ENCODE assay signal across 8 cellular contexts in genomic region chr4:103996637-103997036, GRCh38.
A peak's percentile ranks its signal among the peaks of the same experiment; 100 is the strongest.
DNase-seq lines count a peak whose midpoint lies in the region; ATAC-seq, FAIRE-seq and TF ChIP-seq lines count a peak whose summit lies in the region.

No MANE protein-coding gene starts in this region.

- no peak overlapping the region for H3K4ac ChIP-seq in mesendoderm (ENCODE audit: low read depth, low read length)

- H3K36me3 ChIP-seq in mesendoderm (ENCODE audit: control insufficient read depth, insufficient read depth, low read length): no peaks in the 10 kb centered on the region

- peaks cover 25% of the 10 kb centered on the region for H3K4me1 Mint-ChIP-seq in brain

- H4K8ac ChIP-seq in mesendoderm (ENCODE audit: low read depth, low read length): no peak overlapping the region

- no peak overlapping the region for H3K4me2 ChIP-seq in mesendoderm (ENCODE audit: low read length)

- no peak overlapping the region for H2BK5ac ChIP-seq in mesendoderm (ENCODE audit: low read length)

- no peak overlapping the region for H2BK15ac ChIP-seq in mesendoderm (replicated peaks; ENCODE audit: low read depth)

- in situ Hi-C loops in Caki2 (cut with HindIII; ENCODE audit: low pct_unique_long_range_greater_than_20kb, low sequenced_read_pairs): no loop called here

- H3K23ac ChIP-seq in mesendoderm (ENCODE audit: low read length): no peak overlapping the region

- no peak overlapping the region for H3K9ac ChIP-seq in mesendoderm (ENCODE audit: low read length)

- H3K4me1 ChIP-seq in mesendoderm (ENCODE audit: control insufficient read depth, low read depth, low read length): no peaks in the 10 kb centered on the region

- H3K4me3 ChIP-seq in mesendoderm (ENCODE audit: low read length): no peak overlapping the region

- H3K27ac Mint-ChIP-seq in brain: peak overlapping the region in 4 of 5 experiments; percentile 82 to 92 (median 85)

- no peak overlapping the region for H3K18ac ChIP-seq in mesendoderm (ENCODE audit: low read length)

- ATAC-seq in HG03280 (IDR thresholded peaks at IDR 0.05; ENCODE audit: unreplicated experiment): no peak
- ATAC-seq in omental fat pad (ENCODE audit: low FRiP score): no peak

- peaks cover under 1% of the 10 kb centered on the region for H3K36me3 Mint-ChIP-seq in brain

- H3K56ac ChIP-seq in mesendoderm (ENCODE audit: low read length): peak overlapping the region; percentile 70

- peak overlapping the region; percentile 17 to 67 (median 43) for H3K4me3 Mint-ChIP-seq in brain

- H3K27me3 Mint-ChIP-seq in brain: peaks cover 4% of the 10 kb centered on the region

- DNase-seq in Caki2 (ENCODE audit: low read depth): peak; percentile 76
- DNase-seq in Kasumi-1 (lab: John Stamatoyannopoulos, UW): peak; percentile 7 to 8
- peak; percentile 98 for DNase-seq in mesendoderm
- no peak for DNase-seq in D721Med (ENCODE audit: insufficient read length, low spot score)
- no peak for DNase-seq in omental fat pad (ENCODE audit: low spot score)
- no peak for DNase-seq in activated CD4-positive, CD25-positive, alpha-beta regulatory T cell treated with anti-CD3 and anti-CD28 coated beads, Interleukin-2, amount 50 U/mL, for 72 hours

- H4K5ac ChIP-seq in mesendoderm (ENCODE audit: low read length): no peak overlapping the region

- peaks cover 7 to 12% (median 10%) of the 10 kb centered on the region in 5 experiments for H3K9me3 Mint-ChIP-seq in brain

- H3K27me3 ChIP-seq in mesendoderm (ENCODE audit: insufficient read depth, low read length, poor library complexity): no peaks in the 10 kb centered on the region

- no peak overlapping the region for H2BK120ac ChIP-seq in mesendoderm (ENCODE audit: low read depth, low read length)

- H3K79me1 ChIP-seq in mesendoderm (ENCODE audit: low read length): no peaks in the 10 kb centered on the region

- H3K79me2 ChIP-seq in mesendoderm (ENCODE audit: control insufficient read depth, insufficient read depth, low read length): no peaks in the 10 kb centered on the region

- H2AK5ac ChIP-seq in mesendoderm (ENCODE audit: low read length): no peak overlapping the region

- no peak for FAIRE-seq in D721Med (lab: Jason Lieb, UNC)

- no peak for TF ChIP-seq CTCF in brain (conservative IDR thresholded peaks at IDR 0.05)
- no peak for TF ChIP-seq CTCF in D721Med (IDR thresholded peaks at IDR 0.05; ENCODE audit: insufficient read depth, missing control alignments)
- no peak for TF ChIP-seq CTCF in omental fat pad (IDR thresholded peaks at IDR 0.05)

- H3K27ac ChIP-seq in mesendoderm (ENCODE audit: low read depth, low read length): no peak overlapping the region

- WGBS in mesendoderm (ENCODE audit: extremely low coverage, insufficient coverage, low lambda C conversion rate): no CpG with 5 or more reads among the region's 2 CpGs

Comparison
In these comparisons a context has a peak if more than half of its experiments do, and no peak if none do; other contexts are left out.
1. DNase-seq: peak in Caki2 (single experiment), Kasumi-1 (2 of 2) and mesendoderm (single experiment); none in D721Med (single experiment), omental fat pad (single experiment) and activated CD4-positive, CD25-positive, alpha-beta regulatory T cell treated with anti-CD3 and anti-CD28 coated beads, Interleukin-2, amount 50 U/mL, for 72 hours (single experiment).